ENCODE assay signal across 9 cellular contexts in the genomic region with DNA sequence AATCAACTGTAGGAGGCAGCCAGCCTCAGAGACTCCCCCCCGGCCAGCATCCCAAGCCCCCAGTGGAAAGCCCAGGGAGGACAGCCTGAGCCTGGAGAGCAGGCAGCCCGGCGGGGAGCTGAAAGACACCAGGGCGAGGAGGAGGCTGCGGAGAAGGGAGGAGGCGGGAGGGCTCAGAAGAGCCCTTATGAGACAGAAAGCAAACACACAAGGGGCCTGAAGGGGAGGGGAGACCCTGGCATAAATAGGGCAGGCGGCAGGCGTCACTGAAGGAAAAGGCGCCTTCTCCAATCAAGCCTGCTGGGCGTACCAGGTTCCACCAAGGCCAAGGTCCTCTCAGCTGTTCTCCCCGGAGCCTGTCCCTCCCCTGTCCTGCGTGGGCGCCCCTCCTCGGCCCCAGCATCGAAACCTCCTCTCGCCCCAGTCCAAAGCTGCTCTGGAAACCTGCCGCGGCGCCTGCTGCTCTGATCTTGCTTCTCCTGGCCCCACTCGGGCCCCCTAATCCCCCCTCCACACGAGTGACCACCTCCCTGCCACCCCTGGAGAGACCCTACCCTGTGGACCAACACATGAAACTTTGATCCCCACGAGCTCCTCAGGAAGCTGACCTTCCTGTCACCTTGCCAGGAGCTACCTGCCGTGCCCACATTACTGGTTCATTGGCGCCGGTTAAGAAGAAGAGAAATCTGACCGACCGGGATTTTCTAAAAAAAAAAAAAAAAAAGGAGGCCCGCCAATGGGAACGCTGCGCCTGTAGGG. TPM values are rescaled to one million over a fixed set of nuclear protein-coding genes. Genes with fewer than 3 reads are reported as not detected.
A peak's percentile ranks its signal among the peaks of the same experiment; 100 is the strongest.
DNase-seq lines count a peak whose midpoint lies in the region; ATAC-seq and TF ChIP-seq lines count a peak whose summit lies in the region.
"Had no signal": no experiment of that assay in that cellular context is flagged by ENCODE, and none has a peak within 500 bp of the region (broad histone marks: within the 10 kb centered on the region; RNA-seq: fewer than 3 reads in every experiment).

No MANE protein-coding gene starts in this region.

- TF ChIP-seq CTCF in coronary artery (IDR thresholded peaks at IDR 0.05) (no peak), parathyroid adenoma (IDR thresholded peaks at IDR 0.05) (no peak)

- no peaks in the 10 kb centered on the region for H3K9me3 ChIP-seq in parathyroid adenoma (ENCODE audit: control insufficient read depth, low read length)

- DNase-seq in H7, result peak; percentile 90
- DNase-seq in NCI-H2029 (lab: John Stamatoyannopoulos, UW), result peak; percentile 79
- no peak for DNase-seq in coronary artery (ENCODE audit: low spot score)
- no peak for DNase-seq in medulla oblongata (ENCODE audit: extremely low spot score)
- DNase-seq: effector memory CD4-positive, alpha-beta T cell; posterior cingulate gyrus had no signal

- H3K4me1 ChIP-seq in parathyroid adenoma, result no peaks in the 10 kb centered on the region

- peak overlapping the region; percentile 61 for H2AFZ ChIP-seq in parathyroid adenoma

- no peak overlapping the region for H3K9ac ChIP-seq in parathyroid adenoma

- no peaks in the 10 kb centered on the region for H3K36me3 ChIP-seq in H7 (replicated peaks; ENCODE audit: control insufficient read depth, insufficient read depth, low read length)
- H3K36me3 ChIP-seq in parathyroid adenoma (ENCODE audit: control insufficient read depth, insufficient read depth, low read length), result no peaks in the 10 kb centered on the region

- H3K27me3 ChIP-seq in H7 (ENCODE audit: control insufficient read depth, insufficient read depth, low read length), result peaks cover 48% of the 10 kb centered on the region
- H3K27me3 ChIP-seq in parathyroid adenoma (ENCODE audit: control insufficient read depth, insufficient read depth, low read length), result peaks cover 3% of the 10 kb centered on the region

- peak overlapping the region; percentile 27; the same call in 1 of the 2 replicates for H3K4me3 ChIP-seq in H7 (ENCODE audit: insufficient read depth, low read depth, low read length)
- H3K4me3 ChIP-seq in coronary artery, result peak overlapping the region; percentile 63
- peak overlapping the region; percentile 11 for H3K4me3 ChIP-seq in parathyroid adenoma (ENCODE audit: low read depth, low read length)

- H3K27ac ChIP-seq in coronary artery, result no peak overlapping the region
- no peak overlapping the region for H3K27ac ChIP-seq in parathyroid adenoma

- no peak for ATAC-seq in HG02642 (IDR thresholded peaks at IDR 0.05; ENCODE audit: poor library complexity, unreplicated experiment)
- ATAC-seq in GM19467 (IDR thresholded peaks at IDR 0.05; ENCODE audit: unreplicated experiment), result no peak

- H3K4me2 ChIP-seq in parathyroid adenoma (ENCODE audit: low read length), result peak overlapping the region; percentile 57

- no peaks in the 10 kb centered on the region for H3K79me2 ChIP-seq in parathyroid adenoma

RNA-seq across cellular contexts. Expression of a gene that starts 1.2 kb away (rescaled TPM):
- 1.8 and 3.3 TPM in 2 replicates for total RNA-seq in H7 (2014; rRNA removed; shearing (Covaris generic))

Comparison
In these comparisons a context has a peak if more than half of its experiments do, and no peak if none do; other contexts are left out.
1. DNase-seq: peak in H7 (single experiment) and NCI-H2029 (single experiment); none in coronary artery (single experiment) and medulla oblongata (single experiment).
2. H3K4me3 ChIP-seq: peak in every context shown above with its lines; median percentile 63 in coronary artery; 27 in H7; 11 in parathyroid adenoma.